ENCODE assay signal across 18 cellular contexts in the genomic region with DNA sequence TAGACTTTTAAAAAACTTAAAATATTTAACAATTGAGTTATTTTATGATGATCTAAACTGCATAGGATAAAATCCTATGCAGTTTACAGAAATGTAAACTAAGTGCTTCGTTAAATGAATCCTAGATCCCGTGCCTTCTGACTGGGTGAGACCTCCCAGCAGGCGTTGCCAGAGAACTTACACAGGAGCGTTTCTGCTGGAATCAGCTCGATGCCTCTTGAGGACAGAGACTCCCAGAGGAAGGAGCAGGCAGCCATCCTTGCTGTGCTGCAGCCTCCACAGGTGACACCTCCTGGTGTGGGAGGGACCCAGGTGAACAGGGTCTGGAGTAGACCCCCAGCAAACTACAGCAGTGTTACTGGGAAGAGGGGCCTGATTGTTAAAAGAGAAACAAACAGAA.
"Had no signal": no experiment of that assay in that cellular context is flagged by ENCODE, and none has a peak within 500 bp of the region (broad histone marks: within the 10 kb centered on the region; RNA-seq: fewer than 3 reads in every experiment).

No MANE protein-coding gene starts in this region.

- H3K27ac Mint-ChIP-seq: activated CD4-positive, alpha-beta memory T cell treated with anti-CD3 and anti-CD28 coated beads, Interleukin-2, amount 10 ng/mL, durations not matched to agents 7 days and 5 days; activated CD4-positive, alpha-beta T cell treated with anti-CD3 and anti-CD28 coated beads for 36 hours; activated CD8-positive, alpha-beta memory T cell treated with anti-CD3 and anti-CD28 coated beads, Interleukin-2, amount 10 ng/mL, durations not matched to agents 7 days and 5 days; activated naive CD8-positive, alpha-beta T cell treated with anti-CD3 and anti-CD28 coated beads for 36 hours; dendritic cell treated with granulocyte-macrophage colony-stimulating factor and Interleukin-4, amounts not matched to agents 40 ng/mL and 50 ng/mL, for 4 days; naive thymus-derived CD4-positive, alpha-beta T cell had no signal

- DNase-seq: activated CD4-positive, alpha-beta memory T cell treated with anti-CD3 and anti-CD28 coated beads, Interleukin-2, amount 10 ng/mL, durations not matched to agents 7 days and 5 days; activated CD4-positive, alpha-beta T cell treated with anti-CD3 and anti-CD28 coated beads for 36 hours; activated CD8-positive, alpha-beta memory T cell treated with anti-CD3 and anti-CD28 coated beads, Interleukin-2, amount 10 ng/mL, durations not matched to agents 7 days and 5 days; activated naive CD4-positive, alpha-beta T cell; activated naive CD8-positive, alpha-beta T cell treated with anti-CD3 and anti-CD28 coated beads for 36 hours; amniotic stem cell; effector memory CD4-positive, alpha-beta T cell; foreskin keratinocyte; glutamatergic neuron; kidney glomerular epithelial cell; left ventricle myocardium superior; naive thymus-derived CD4-positive, alpha-beta T cell; stimulated activated CD8-positive, alpha-beta memory T cell treated with anti-CD3 and anti-CD28 coated beads, Interleukin-4, amount 100 ng/mL, for 48 hours; stimulated activated naive CD4-positive, alpha-beta T cell; upper lobe of right lung had no signal

- H3K27ac ChIP-seq: foreskin keratinocyte, neutrophil, parathyroid adenoma, upper lobe of right lung had no signal

- H3K36me3 Mint-ChIP-seq: activated CD8-positive, alpha-beta memory T cell treated with anti-CD3 and anti-CD28 coated beads, Interleukin-2, amount 10 ng/mL, durations not matched to agents 7 days and 5 days had no signal

- H2AFZ ChIP-seq: parathyroid adenoma had no signal

- H3K4me3 ChIP-seq: upper lobe of right lung had no signal

- H3K36me3 ChIP-seq: neutrophil, upper lobe of right lung had no signal

- H3K4me1 ChIP-seq: foreskin keratinocyte, parathyroid adenoma, upper lobe of right lung had no signal

- H3K9me3 Mint-ChIP-seq: activated CD4-positive, alpha-beta memory T cell treated with anti-CD3 and anti-CD28 coated beads, Interleukin-2, amount 10 ng/mL, durations not matched to agents 7 days and 5 days; dendritic cell treated with granulocyte-macrophage colony-stimulating factor and Interleukin-4, amounts not matched to agents 40 ng/mL and 50 ng/mL, for 4 days had no signal

- ATAC-seq: activated CD4-positive, alpha-beta T cell treated with anti-CD3 and anti-CD28 coated beads for 36 hours; activated CD8-positive, alpha-beta memory T cell treated with anti-CD3 and anti-CD28 coated beads, Interleukin-2, amount 10 ng/mL, durations not matched to agents 7 days and 5 days; foreskin keratinocyte; left ventricle myocardium superior; naive thymus-derived CD4-positive, alpha-beta T cell; upper lobe of right lung had no signal

- H3K27me3 Mint-ChIP-seq: activated CD4-positive, alpha-beta memory T cell treated with anti-CD3 and anti-CD28 coated beads, Interleukin-2, amount 10 ng/mL, durations not matched to agents 7 days and 5 days; activated CD4-positive, alpha-beta T cell treated with anti-CD3 and anti-CD28 coated beads for 36 hours; activated CD8-positive, alpha-beta memory T cell treated with anti-CD3 and anti-CD28 coated beads, Interleukin-2, amount 10 ng/mL, durations not matched to agents 7 days and 5 days; activated naive CD8-positive, alpha-beta T cell treated with anti-CD3 and anti-CD28 coated beads for 36 hours; dendritic cell treated with granulocyte-macrophage colony-stimulating factor and Interleukin-4, amounts not matched to agents 40 ng/mL and 50 ng/mL, for 4 days; naive thymus-derived CD4-positive, alpha-beta T cell had no signal

- H3K4me1 Mint-ChIP-seq: activated CD4-positive, alpha-beta memory T cell treated with anti-CD3 and anti-CD28 coated beads, Interleukin-2, amount 10 ng/mL, durations not matched to agents 7 days and 5 days; activated CD4-positive, alpha-beta T cell treated with anti-CD3 and anti-CD28 coated beads for 36 hours; activated CD8-positive, alpha-beta memory T cell treated with anti-CD3 and anti-CD28 coated beads, Interleukin-2, amount 10 ng/mL, durations not matched to agents 7 days and 5 days; activated naive CD8-positive, alpha-beta T cell treated with anti-CD3 and anti-CD28 coated beads for 36 hours had no signal

- H3K9ac ChIP-seq: parathyroid adenoma had no signal

- H3K27me3 ChIP-seq: foreskin keratinocyte, neutrophil, upper lobe of right lung had no signal

- H3K4me3 Mint-ChIP-seq: activated CD4-positive, alpha-beta memory T cell treated with anti-CD3 and anti-CD28 coated beads, Interleukin-2, amount 10 ng/mL, durations not matched to agents 7 days and 5 days; activated CD4-positive, alpha-beta T cell treated with anti-CD3 and anti-CD28 coated beads for 36 hours; activated CD8-positive, alpha-beta memory T cell treated with anti-CD3 and anti-CD28 coated beads, Interleukin-2, amount 10 ng/mL, durations not matched to agents 7 days and 5 days; activated naive CD8-positive, alpha-beta T cell treated with anti-CD3 and anti-CD28 coated beads for 36 hours; dendritic cell treated with granulocyte-macrophage colony-stimulating factor and Interleukin-4, amounts not matched to agents 40 ng/mL and 50 ng/mL, for 4 days; naive thymus-derived CD4-positive, alpha-beta T cell had no signal

- H3K9me3 ChIP-seq: neutrophil, upper lobe of right lung had no signal
